In genomic region chr16:88906020-88906419, GRCh38 we compare ENCODE assay signal across 1 cellular context.
TF ChIP-seq lines count a peak whose summit lies in the region.

No MANE protein-coding gene starts in this region.

TF ChIP-seq in K562, 482 proteins besides CTCF, POLR2A, EP300 and RAD21:
- no peak for TF ChIP-seq SP2 (IDR thresholded peaks at IDR 0.05; ENCODE audit: extremely low read depth, low read depth, low read length, poor library complexity, severe bottlenecking)
- no peak for TF ChIP-seq CXXC5 (CRISPR knock-in tag; IDR thresholded peaks at IDR 0.05)
- TF ChIP-seq ZBTB11 (CRISPR knock-in tag; IDR thresholded peaks at IDR 0.05) = no peak
- no peak for TF ChIP-seq POLR2G (IDR thresholded peaks at IDR 0.05; ENCODE audit: low read depth, low read length)
- TF ChIP-seq, protein P1, sequence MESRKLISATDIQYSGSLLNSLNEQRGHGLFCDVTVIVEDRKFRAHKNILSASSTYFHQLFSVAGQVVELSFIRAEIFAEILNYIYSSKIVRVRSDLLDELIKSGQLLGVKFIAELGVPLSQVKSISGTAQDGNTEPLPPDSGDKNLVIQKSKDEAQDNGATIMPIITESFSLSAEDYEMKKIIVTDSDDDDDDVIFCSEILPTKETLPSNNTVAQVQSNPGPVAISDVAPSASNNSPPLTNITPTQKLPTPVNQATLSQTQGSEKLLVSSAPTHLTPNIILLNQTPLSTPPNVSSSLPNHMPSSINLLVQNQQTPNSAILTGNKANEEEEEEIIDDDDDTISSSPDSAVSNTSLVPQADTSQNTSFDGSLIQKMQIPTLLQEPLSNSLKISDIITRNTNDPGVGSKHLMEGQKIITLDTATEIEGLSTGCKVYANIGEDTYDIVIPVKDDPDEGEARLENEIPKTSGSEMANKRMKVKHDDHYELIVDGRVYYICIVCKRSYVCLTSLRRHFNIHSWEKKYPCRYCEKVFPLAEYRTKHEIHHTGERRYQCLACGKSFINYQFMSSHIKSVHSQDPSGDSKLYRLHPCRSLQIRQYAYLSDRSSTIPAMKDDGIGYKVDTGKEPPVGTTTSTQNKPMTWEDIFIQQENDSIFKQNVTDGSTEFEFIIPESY (CRISPR knock-in tag; IDR thresholded peaks at IDR 0.05) = peak; percentile 9; the same call in 1 of the 2 replicates
- TF ChIP-seq RBM22 (IDR thresholded peaks at IDR 0.05; ENCODE audit: low read depth, low read length, poor library complexity, severe bottlenecking) = peak; percentile 51
- 0 out of 4 replicates have a peak, but pooled peaks of 1 of the 2 experiments have one; percentile 21 for TF ChIP-seq NRF1 (conservative IDR thresholded peaks at IDR 0.05 in 1 of 2, IDR thresholded peaks at IDR 0.05 in 1 of 2)
- TF ChIP-seq, protein P2, sequence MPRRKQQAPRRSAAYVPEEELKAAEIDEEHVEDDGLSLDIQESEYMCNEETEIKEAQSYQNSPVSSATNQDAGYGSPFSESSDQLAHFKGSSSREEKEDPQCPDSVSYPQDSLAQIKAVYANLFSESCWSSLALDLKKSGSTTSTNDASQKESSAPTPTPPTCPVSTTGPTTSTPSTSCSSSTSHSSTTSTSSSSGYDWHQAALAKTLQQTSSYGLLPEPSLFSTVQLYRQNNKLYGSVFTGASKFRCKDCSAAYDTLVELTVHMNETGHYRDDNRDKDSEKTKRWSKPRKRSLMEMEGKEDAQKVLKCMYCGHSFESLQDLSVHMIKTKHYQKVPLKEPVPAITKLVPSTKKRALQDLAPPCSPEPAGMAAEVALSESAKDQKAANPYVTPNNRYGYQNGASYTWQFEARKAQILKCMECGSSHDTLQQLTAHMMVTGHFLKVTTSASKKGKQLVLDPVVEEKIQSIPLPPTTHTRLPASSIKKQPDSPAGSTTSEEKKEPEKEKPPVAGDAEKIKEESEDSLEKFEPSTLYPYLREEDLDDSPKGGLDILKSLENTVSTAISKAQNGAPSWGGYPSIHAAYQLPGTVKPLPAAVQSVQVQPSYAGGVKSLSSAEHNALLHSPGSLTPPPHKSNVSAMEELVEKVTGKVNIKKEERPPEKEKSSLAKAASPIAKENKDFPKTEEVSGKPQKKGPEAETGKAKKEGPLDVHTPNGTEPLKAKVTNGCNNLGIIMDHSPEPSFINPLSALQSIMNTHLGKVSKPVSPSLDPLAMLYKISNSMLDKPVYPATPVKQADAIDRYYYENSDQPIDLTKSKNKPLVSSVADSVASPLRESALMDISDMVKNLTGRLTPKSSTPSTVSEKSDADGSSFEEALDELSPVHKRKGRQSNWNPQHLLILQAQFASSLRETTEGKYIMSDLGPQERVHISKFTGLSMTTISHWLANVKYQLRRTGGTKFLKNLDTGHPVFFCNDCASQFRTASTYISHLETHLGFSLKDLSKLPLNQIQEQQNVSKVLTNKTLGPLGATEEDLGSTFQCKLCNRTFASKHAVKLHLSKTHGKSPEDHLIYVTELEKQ (CRISPR knock-in tag; IDR thresholded peaks at IDR 0.05) = no peak
- no peak for TF ChIP-seq ZNF707 (CRISPR knock-in tag; conservative IDR thresholded peaks at IDR 0.05)
- no peak for TF ChIP-seq ADNP (tag; IDR thresholded peaks at IDR 0.05)
- no peak for TF ChIP-seq DPF2 (IDR thresholded peaks at IDR 0.05)
- no peak for TF ChIP-seq ETV5 (CRISPR knock-in tag; IDR thresholded peaks at IDR 0.05; ENCODE audit: low read depth)
- TF ChIP-seq CBX5 (IDR thresholded peaks at IDR 0.05; ENCODE audit: borderline replicate concordance, low read depth) = no peak
- no peak for TF ChIP-seq THAP12 (CRISPR knock-in tag; IDR thresholded peaks at IDR 0.05)
- TF ChIP-seq MAFK (IDR thresholded peaks at IDR 0.05; ENCODE audit: low read length) = no peak
- TF ChIP-seq MYNN (IDR thresholded peaks at IDR 0.05) = no peak
- TF ChIP-seq MYNN (CRISPR knock-in tag; IDR thresholded peaks at IDR 0.05) = no peak
- no peak for TF ChIP-seq RFX7 (CRISPR knock-in tag; IDR thresholded peaks at IDR 0.05)
